In the genomic region with DNA sequence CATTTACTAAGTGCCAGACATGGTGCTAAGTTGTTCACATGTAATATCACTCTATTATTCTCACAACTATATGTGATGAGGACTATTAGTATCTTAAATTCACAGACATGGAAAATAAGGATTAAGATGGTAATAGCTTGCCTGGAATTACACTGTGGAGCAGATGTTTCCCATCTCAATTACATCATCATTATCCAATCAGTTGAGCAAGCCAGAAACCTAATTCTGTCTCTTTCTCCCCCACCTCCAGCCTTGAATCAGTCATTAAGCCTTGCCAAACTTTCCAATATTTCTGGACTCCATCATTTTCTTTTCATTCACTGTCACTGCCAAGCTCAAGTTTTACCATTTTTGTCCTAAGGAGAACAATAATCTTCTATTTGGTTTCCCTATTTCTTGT, we compare ENCODE assay signal across 18 cellular contexts.
"Had no signal": no experiment of that assay in that cellular context is flagged by ENCODE, and none has a peak within 500 bp of the region (broad histone marks: within the 10 kb centered on the region; RNA-seq: fewer than 3 reads in every experiment).

No MANE protein-coding gene starts in this region.

- H3K9me3 ChIP-seq: ascending aorta, esophagus muscularis mucosa, mucosa of descending colon had no signal

- ATAC-seq: mucosa of descending colon; stimulated activated naive CD8-positive, alpha-beta T cell treated with anti-CD3 and anti-CD28 coated beads, Interleukin-15, amount 100 ng/mL, for 72 hours had no signal

- DNase-seq: activated CD4-positive, alpha-beta T cell treated with anti-CD3 and anti-CD28 coated beads for 48 hours; activated CD4-positive, CD25-positive, alpha-beta regulatory T cell; activated CD8-positive, alpha-beta memory T cell treated with anti-CD3 and anti-CD28 coated beads, Interleukin-2, amount 50 U/mL, for 48 hours; activated effector memory CD4-positive, alpha-beta T cell treated with Interleukin-2 at 50 U/mL for 16 hours; activated T-cell treated with anti-CD3 and anti-CD28 coated beads, Interleukin-2, amount 50 U/mL, for 48 hours; effector memory CD4-positive, alpha-beta T cell; foreskin melanocyte; mucosa of descending colon; naive B cell; retina; stimulated activated CD4-positive, alpha-beta T cell treated with anti-CD3 and anti-CD28 coated beads, Interleukin-15, amount 100 ng/mL, for 24 hours; stimulated activated CD4-positive, alpha-beta T cell treated with anti-CD3 and anti-CD28 coated beads, Interleukin-2, amount 100 ng/mL, for 48 hours; stimulated activated naive CD8-positive, alpha-beta T cell treated with anti-CD3 and anti-CD28 coated beads, Interleukin-15, amount 100 ng/mL, for 72 hours; T-helper 1 cell; T-helper 9 cell had no signal

- H3K4me1 ChIP-seq: ascending aorta had no signal

- H3K36me3 ChIP-seq: ascending aorta, esophagus muscularis mucosa had no signal

- H3K4me3 ChIP-seq: ascending aorta, esophagus muscularis mucosa, mucosa of descending colon, skin epidermis had no signal

- H3K27ac ChIP-seq: ascending aorta, skin epidermis had no signal

- H3K27me3 ChIP-seq: ascending aorta, esophagus muscularis mucosa had no signal
